ENCODE assay signal across 8 cellular contexts in the genomic region with DNA sequence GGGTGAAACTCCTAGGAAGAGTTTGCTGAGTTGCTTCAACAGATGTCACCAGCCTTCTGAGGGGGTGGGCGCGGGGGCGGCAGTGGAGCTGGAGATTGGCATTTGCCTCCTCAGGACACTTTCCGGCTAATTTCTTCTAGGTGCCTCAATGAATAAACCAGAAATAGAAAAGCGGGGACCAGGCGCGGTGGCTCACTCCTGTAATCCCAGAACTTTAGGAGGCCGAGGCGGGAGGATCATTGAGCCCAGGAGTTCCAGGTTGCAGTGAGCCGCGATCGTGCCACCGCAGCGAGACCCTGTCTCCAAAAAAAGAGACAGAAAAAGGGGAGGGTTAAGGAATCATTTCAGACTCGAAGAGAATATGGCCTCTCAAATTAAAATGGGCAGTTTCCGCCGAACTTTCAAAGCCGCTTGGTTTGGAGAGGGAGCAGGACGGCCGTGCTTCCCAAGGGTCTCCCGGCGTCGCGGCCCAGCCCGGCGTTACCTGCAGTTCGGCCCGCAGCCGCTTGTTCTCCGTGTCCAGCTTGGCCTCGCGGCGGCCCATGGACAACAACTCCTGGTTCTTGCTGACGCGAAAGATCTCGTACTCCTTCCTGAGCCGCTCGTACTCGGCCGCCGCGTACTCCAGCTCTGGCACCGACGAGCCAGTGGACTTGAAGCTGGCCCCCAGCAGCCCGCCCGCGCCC. TPM values are rescaled to one million over a fixed set of nuclear protein-coding genes. Genes with fewer than 3 reads are reported as not detected.
DNase-seq lines count a peak whose midpoint lies in the region; ATAC-seq and TF ChIP-seq lines count a peak whose summit lies in the region.

No MANE protein-coding gene starts in this region.

- no peak for TF ChIP-seq EP300 in transverse colon (IDR thresholded peaks at IDR 0.05; ENCODE audit: low read depth)

- H3K27me3 ChIP-seq in mucosa of stomach (ENCODE audit: control insufficient read depth, insufficient read depth, low read length) (no peaks in the 10 kb centered on the region), transverse colon (no peaks in the 10 kb centered on the region)

- peak overlapping the region; percentile 71 for H3K9ac ChIP-seq in mucosa of stomach (ENCODE audit: low read length)

- TF ChIP-seq POLR2A in erythroblast (IDR thresholded peaks at IDR 0.05; ENCODE audit: low read length), result no peak
- TF ChIP-seq POLR2A in transverse colon (IDR thresholded peaks at IDR 0.05), result no peak

- peak; percentile 37 to 70 (median 47) for TF ChIP-seq CTCF in transverse colon (IDR thresholded peaks at IDR 0.05)

- DNase-seq in DMS53 treated with DMSO at 0.1 percent for 48 hours (lab: John Stamatoyannopoulos, UW; ENCODE audit: unreplicated experiment) (peak; percentile 14), MV-4-11 (lab: John Stamatoyannopoulos, UW) (peak; percentile 37), erythroblast (lab: John Stamatoyannopoulos, UW) (peak; percentile 83 to 84), transverse colon (peak; percentile 65), NCI-H345 (lab: John Stamatoyannopoulos, UW) (no peak)
- DNase-seq in activated CD4-positive, alpha-beta T cell treated with anti-CD3 and anti-CD28 coated beads for 4 hours, result peak; percentile 18 to 25

- in situ Hi-C loops in transverse colon (cut with MboI; ENCODE audit: low pct_ligation_motif_present in 1 of 4, low pct_unique_long_range_greater_than_20kb in 1 of 4, low sequenced_read_pairs in 3 of 4), result no loop called here

- H3K27ac ChIP-seq in transverse colon, result peak overlapping the region; percentile 91 to 99 (median 98)

- WGBS in transverse colon (ENCODE audit: low coverage in 1 of 2), 2 donors, result 3 to 9% methylated on average over 11 to 36 of the region's 47 CpGs

- H3K4me1 ChIP-seq in mucosa of stomach (ENCODE audit: control insufficient read depth, insufficient read depth, low read length) (peaks cover 8% of the 10 kb centered on the region), transverse colon (peaks cover 5 to 39% (median 24%) of the 10 kb centered on the region in 4 donors)

- peak; percentile 32 for ATAC-seq in GM21529 (IDR thresholded peaks at IDR 0.05; ENCODE audit: unreplicated experiment)

- H3K4me3 ChIP-seq in mucosa of stomach (ENCODE audit: low read length) (peak overlapping the region; percentile 68), transverse colon (peak overlapping the region; percentile 61 to 98 (median 83))

- no peaks in the 10 kb centered on the region for H3K9me3 ChIP-seq in mucosa of stomach (ENCODE audit: control insufficient read depth, low read length)
- no peaks in the 10 kb centered on the region for H3K9me3 ChIP-seq in transverse colon

- no peaks in the 10 kb centered on the region for H3K36me3 ChIP-seq in mucosa of stomach (ENCODE audit: control insufficient read depth, insufficient read depth, low read length)
- H3K36me3 ChIP-seq in transverse colon, result peaks cover 0 to 13% (median 2%) of the 10 kb centered on the region in 4 donors

- intact Hi-C loops in transverse colon (cut with DNase I; ENCODE audit: low total_unique reads), result loop anchor here (10.0 kb wide), 1 partner anchor 693 kb away; no protein-coding TSS in a partner anchor

RNA-seq across cellular contexts. Expression of a gene that starts 0.6 kb away (rescaled TPM):
- 10 to 100 TPM; 40.1 to 83.0 (median 64.7) TPM for total RNA-seq in transverse colon
